29 cellular contexts compared by ENCODE assay signal in genomic region chr9:22986556-22986955, GRCh38.
A peak's percentile ranks its signal among the peaks of the same experiment; 100 is the strongest.
DNase-seq lines count a peak whose midpoint lies in the region; ATAC-seq and TF ChIP-seq lines count a peak whose summit lies in the region.
"Had no signal": no experiment of that assay in that cellular context is flagged by ENCODE, and none has a peak within 500 bp of the region (broad histone marks: within the 10 kb centered on the region; RNA-seq: fewer than 3 reads in every experiment).

No MANE protein-coding gene starts in this region.

- CTCF ChIA-PET in HEK293T (lab: Yijun Ruan, JAX), result no interaction called here
- CTCF ChIA-PET in PC-3 (lab: Charles Lee), result no interaction called here

- H3K4me2 ChIP-seq in PC-3 (ENCODE audit: low read length), result no peak overlapping the region

- H4K20me1 ChIP-seq in PC-3 (ENCODE audit: low read length), result no peaks in the 10 kb centered on the region

- H3K9me3 ChIP-seq in PC-3 (ENCODE audit: low read length), result no peaks in the 10 kb centered on the region
- H3K9me3 ChIP-seq: tibial nerve had no signal

- DNase-seq in HEK293T (ENCODE audit: extremely low spot score) (peak; percentile 10), PC-3 (peak; percentile 9), endothelial cell (ENCODE audit: low spot score) (no peak), retinal pigment epithelial cell (ENCODE audit: low read depth) (no peak), substantia nigra (lab: John Stamatoyannopoulos, UW) (no peak), midbrain (lab: John Stamatoyannopoulos, UW) (no peak), CD14-positive monocyte (ENCODE audit: low spot score) (no peak)
- DNase-seq: activated CD4-positive, alpha-beta T cell treated with anti-CD3 and anti-CD28 coated beads, Interleukin-2, amount 50 U/mL, for 48 hours; activated CD4-positive, CD25-positive, alpha-beta regulatory T cell treated with anti-CD3 and anti-CD28 coated beads, Interleukin-2, amount 50 U/mL, for 72 hours; activated CD8-positive, alpha-beta memory T cell treated with anti-CD3 and anti-CD28 coated beads, Interleukin-2, amount 50 U/mL, for 4 hours; activated naive CD4-positive, alpha-beta T cell treated with Interleukin-2 at 50 U/mL for 16 hours; C1 segment of cervical spinal cord; effector memory CD8-positive, alpha-beta T cell; foreskin fibroblast; GM23248; head of caudate nucleus; left ventricle myocardium superior; naive B cell; NCI-H1092 treated with DMSO at 0.1 percent for 48 hours; NCI-H187 treated with DMSO at 0.1 percent for 48 hours; NCI-H2171 treated with DMSO at 0.1 percent for 48 hours; NCI-H524 treated with DMSO at 0.1 percent for 48 hours; nucleus accumbens; stimulated activated CD4-positive, alpha-beta T cell treated with anti-CD3 and anti-CD28 coated beads, Interleukin-4, amount 100 ng/mL, for 4 hours had no signal

- no peaks in the 10 kb centered on the region for H3K9me3 Mint-ChIP-seq in endothelial cell (ENCODE audit: unreplicated experiment)
- peaks cover 0 to 4% (median 0%) of the 10 kb centered on the region in 7 donors for H3K9me3 Mint-ChIP-seq in CD14-positive monocyte

- no peaks in the 10 kb centered on the region for H3K9me2 ChIP-seq in PC-3 (replicated peaks; ENCODE audit: low read length)

- no peaks in the 10 kb centered on the region for H3F3A ChIP-seq in PC-3 (ENCODE audit: low read length, unreplicated experiment)

- H3K36me3 Mint-ChIP-seq in endothelial cell (ENCODE audit: low read depth, unreplicated experiment) (no peaks in the 10 kb centered on the region), CD14-positive monocyte (no peaks in the 10 kb centered on the region)
- H3K36me3 Mint-ChIP-seq: naive B cell had no signal

- no peaks in the 10 kb centered on the region for H3K4me1 ChIP-seq in PC-3 (ENCODE audit: insufficient read depth, low read length)
- H3K4me1 ChIP-seq: tibial nerve had no signal

- H3K27me3 Mint-ChIP-seq in endothelial cell (ENCODE audit: unreplicated experiment) (no peaks in the 10 kb centered on the region), CD14-positive monocyte (ENCODE audit: low read depth in 3 of 3) (peaks cover 0 to 2% (median 0%) of the 10 kb centered on the region in 3 donors)
- H3K27me3 Mint-ChIP-seq: central memory CD8-positive, alpha-beta T cell; effector memory CD8-positive, alpha-beta T cell; naive B cell had no signal

- TF ChIP-seq CTCF in PC-3 (conservative IDR thresholded peaks at IDR 0.05; ENCODE audit: low read depth, low read length) (peak; percentile 39; the same call in 1 of the 2 replicates), endothelial cell (IDR thresholded peaks at IDR 0.05; ENCODE audit: unreplicated experiment) (peak; percentile 27), retinal pigment epithelial cell (conservative IDR thresholded peaks at IDR 0.05; ENCODE audit: low read depth, low read length) (peak; percentile 22), CD14-positive monocyte (IDR thresholded peaks at IDR 0.05) (no peak)

- H3K4me3 Mint-ChIP-seq in endothelial cell (ENCODE audit: unreplicated experiment) (no peak overlapping the region), CD14-positive monocyte (no peak overlapping the region)
- H3K4me3 Mint-ChIP-seq: activated T-helper 1 cell treated with anti-CD3 and anti-CD28 coated beads, Interleukin-12 subunit alpha, Interleukin-12 subunit beta, Interleukin-2, Interleukin-4 antibody, amounts not matched to agents 30 ng/mL and 10 ng/mL and 1 ng/mL, durations not matched to agents 14 hours and 24 hours and 36 hours; central memory CD8-positive, alpha-beta T cell; effector memory CD8-positive, alpha-beta T cell had no signal

- H3K36me3 ChIP-seq in PC-3 (ENCODE audit: low read depth, low read length), result no peaks in the 10 kb centered on the region
- H3K36me3 ChIP-seq: tibial nerve had no signal

- no peaks in the 10 kb centered on the region for H3K79me2 ChIP-seq in PC-3 (ENCODE audit: low read length)

- H3K4me1 Mint-ChIP-seq in endothelial cell (ENCODE audit: unreplicated experiment) (no peaks in the 10 kb centered on the region), CD14-positive monocyte (no peaks in the 10 kb centered on the region)
- H3K4me1 Mint-ChIP-seq: central memory CD8-positive, alpha-beta T cell; naive B cell had no signal

- H3K4me3 ChIP-seq in PC-3 (ENCODE audit: low read length) (no peak overlapping the region), retinal pigment epithelial cell (ENCODE audit: low read length) (no peak overlapping the region)
- H3K4me3 ChIP-seq: GM23248, K562, tibial nerve had no signal

- H3K27ac ChIP-seq in PC-3 (ENCODE audit: low read length) (no peak overlapping the region), substantia nigra (ENCODE audit: low read depth, low read length, poor library complexity, severe bottlenecking) (no peak overlapping the region)
- H3K27ac ChIP-seq: GM23248, tibial nerve had no signal

- POLR2A ChIA-PET in HEK293T (lab: Yijun Ruan, JAX), result no interaction called here
- POLR2A ChIA-PET in PC-3 (lab: Charles Lee; ENCODE audit: unreplicated experiment), result no interaction called here

- BruUV-seq in PC-3 (replicated peaks; lab: Mats Ljungman, UMichigan), result no TSS peak

- no peak overlapping the region for H2AFZ ChIP-seq in PC-3 (ENCODE audit: low read length)
- H2AFZ ChIP-seq: GM23248 had no signal

- H3K9ac ChIP-seq in PC-3 (ENCODE audit: low read length), result no peak overlapping the region
- H3K9ac ChIP-seq: GM23248 had no signal

- ATAC-seq in PC-3, result no peak
- ATAC-seq: effector memory CD8-positive, alpha-beta T cell; esophagus mucosa; K562; left ventricle myocardium superior had no signal

- H3K27ac Mint-ChIP-seq in endothelial cell (ENCODE audit: unreplicated experiment), result no peak overlapping the region
- H3K27ac Mint-ChIP-seq in CD14-positive monocyte, result no peak overlapping the region
- H3K27ac Mint-ChIP-seq: activated T-helper 1 cell treated with anti-CD3 and anti-CD28 coated beads, Interleukin-12 subunit alpha, Interleukin-12 subunit beta, Interleukin-2, Interleukin-4 antibody, amounts not matched to agents 30 ng/mL and 10 ng/mL and 1 ng/mL, durations not matched to agents 14 hours and 24 hours and 36 hours; effector memory CD8-positive, alpha-beta T cell had no signal

- H3K27me3 ChIP-seq in PC-3 (ENCODE audit: low read length), result no peaks in the 10 kb centered on the region
- H3K27me3 ChIP-seq: tibial nerve had no signal

- intact Hi-C loops in PC-3 (cut with micrococcal nuclease) (no loop called here), CD14-positive monocyte (cut with micrococcal nuclease) (no loop called here)

TF ChIP-seq in HEK293T, 16 proteins besides CTCF, POLR2A, EP300 and RAD21:
- TF ChIP-seq LEF1 (IDR thresholded peaks at IDR 0.05; ENCODE audit: borderline replicate concordance) (no peak), CTBP1 (IDR thresholded peaks at IDR 0.05; ENCODE audit: borderline replicate concordance) (no peak), ELF4 (IDR thresholded peaks at IDR 0.05) (no peak), NFRKB (IDR thresholded peaks at IDR 0.05) (no peak), PKNOX1 (IDR thresholded peaks at IDR 0.05) (no peak), SP1 (IDR thresholded peaks at IDR 0.05) (no peak), HDGF (IDR thresholded peaks at IDR 0.05; ENCODE audit: borderline replicate concordance) (no peak), FOXA1 (IDR thresholded peaks at IDR 0.05) (no peak), ARNT (IDR thresholded peaks at IDR 0.05) (no peak), L3MBTL2 (conservative IDR thresholded peaks at IDR 0.05) (no peak), SUZ12 (IDR thresholded peaks at IDR 0.05) (no peak), FOXM1 (IDR thresholded peaks at IDR 0.05; ENCODE audit: borderline replicate concordance) (no peak), ZNF384 (IDR thresholded peaks at IDR 0.05) (no peak), TARDBP (IDR thresholded peaks at IDR 0.05) (no peak), BHLHE40 (IDR thresholded peaks at IDR 0.05; ENCODE audit: borderline replicate concordance) (no peak), FOXK2 (IDR thresholded peaks at IDR 0.05) (no peak)

Comparison
In these comparisons a context has a peak if more than half of its experiments do, and no peak if none do; other contexts are left out.
1. DNase-seq: peak in HEK293T (single experiment) and PC-3 (single experiment); none in endothelial cell (single experiment), retinal pigment epithelial cell (single experiment), substantia nigra (0 of 49), midbrain (single experiment) and CD14-positive monocyte (single experiment).